In genomic region chr6:32008037-32008436, GRCh38 we compare ENCODE assay signal across 2 cellular contexts. TPM values are rescaled to one million over a fixed set of nuclear protein-coding genes. Genes with fewer than 3 reads are reported as not detected.
"Had no signal": no experiment of that assay in that cellular context is flagged by ENCODE, and none has a peak within 500 bp of the region (broad histone marks: within the 10 kb centered on the region; RNA-seq: fewer than 3 reads in every experiment).

No MANE protein-coding gene starts in this region.

RNA-seq across cellular contexts. Expression of gene CYP21A2, which starts 30.2 kb away (rescaled TPM):
- total RNA-seq: activated B cell treated with CpG ODN at 0.5 μM for 24 hours, bronchial epithelial cell had no signal
